8 cellular contexts compared by ENCODE assay signal in genomic region chr19:23980805-23981204, GRCh38.
"Had no signal": no experiment of that assay in that cellular context is flagged by ENCODE, and none has a peak within 500 bp of the region (broad histone marks: within the 10 kb centered on the region; RNA-seq: fewer than 3 reads in every experiment).

No MANE protein-coding gene starts in this region.

- DNase-seq: GDM1, GF-D8 had no signal

- ATAC-seq: GM12878 had no signal

- FAIRE-seq: G401.6, GM12878, GM12891, GM12892, GM18507, GM19239 had no signal

- H3K4me3 ChIP-seq: GM12878 had no signal
